In the genomic region with DNA sequence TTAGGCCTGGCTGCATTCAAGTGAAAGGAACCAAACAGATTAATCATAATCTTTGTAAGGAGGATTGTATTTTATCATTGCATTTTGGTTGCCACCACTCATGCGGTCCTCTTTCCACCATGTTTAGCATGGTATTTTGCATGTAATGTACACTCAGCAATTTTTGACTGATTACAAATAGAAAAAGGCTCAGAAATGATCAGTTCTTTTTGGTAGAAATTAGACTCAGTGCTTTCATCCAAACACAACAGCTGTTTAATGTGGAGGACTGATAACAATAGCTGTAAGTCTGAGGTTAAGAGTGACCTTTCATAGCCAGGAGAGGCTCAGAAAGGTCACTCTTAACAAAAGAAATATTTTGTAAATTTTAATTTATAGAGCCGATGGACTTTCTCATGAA, we compare ENCODE assay signal across 1 cellular context.
A peak's percentile ranks its signal among the peaks of the same experiment; 100 is the strongest.
TF ChIP-seq lines count a peak whose summit lies in the region.

No MANE protein-coding gene starts in this region.

TF ChIP-seq in HepG2, 621 proteins besides CTCF, POLR2A, EP300 and RAD21:
- peak; percentile 73 to 79 for TF ChIP-seq MAFK (conservative IDR thresholded peaks at IDR 0.05 in 1 of 2, IDR thresholded peaks at IDR 0.05 in 1 of 2; ENCODE audit: low read length in 2 of 2)
- no peak for TF ChIP-seq JUNB (CRISPR knock-in tag; IDR thresholded peaks at IDR 0.05; ENCODE audit: borderline replicate concordance)
- TF ChIP-seq ZC3H4 (CRISPR knock-in tag; IDR thresholded peaks at IDR 0.05; ENCODE audit: borderline replicate concordance) = no peak
- TF ChIP-seq, protein P1, sequence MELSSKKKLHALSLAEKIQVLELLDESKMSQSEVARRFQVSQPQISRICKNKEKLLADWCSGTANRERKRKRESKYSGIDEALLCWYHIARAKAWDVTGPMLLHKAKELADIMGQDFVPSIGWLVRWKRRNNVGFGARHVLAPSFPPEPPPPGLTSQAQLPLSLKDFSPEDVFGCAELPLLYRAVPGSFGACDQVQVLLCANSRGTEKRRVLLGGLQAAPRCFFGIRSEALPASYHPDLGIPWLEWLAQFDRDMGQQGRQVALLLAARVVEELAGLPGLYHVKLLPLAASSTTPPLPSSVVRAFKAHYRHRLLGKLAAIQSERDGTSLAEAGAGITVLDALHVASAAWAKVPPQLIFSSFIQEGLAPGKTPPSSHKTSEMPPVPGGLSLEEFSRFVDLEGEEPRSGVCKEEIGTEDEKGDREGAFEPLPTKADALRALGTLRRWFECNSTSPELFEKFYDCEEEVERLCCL (CRISPR knock-in tag; IDR thresholded peaks at IDR 0.05; ENCODE audit: borderline replicate concordance) = no peak
- TF ChIP-seq ZSCAN21 (CRISPR knock-in tag; IDR thresholded peaks at IDR 0.05; ENCODE audit: borderline replicate concordance) = no peak
- no peak for TF ChIP-seq ASH2L (IDR thresholded peaks at IDR 0.05; ENCODE audit: insufficient read length, low read depth, low read length)
- peak; percentile 67 for TF ChIP-seq MAFF (IDR thresholded peaks at IDR 0.05; ENCODE audit: low read depth, low read length)
- TF ChIP-seq, protein P2, sequence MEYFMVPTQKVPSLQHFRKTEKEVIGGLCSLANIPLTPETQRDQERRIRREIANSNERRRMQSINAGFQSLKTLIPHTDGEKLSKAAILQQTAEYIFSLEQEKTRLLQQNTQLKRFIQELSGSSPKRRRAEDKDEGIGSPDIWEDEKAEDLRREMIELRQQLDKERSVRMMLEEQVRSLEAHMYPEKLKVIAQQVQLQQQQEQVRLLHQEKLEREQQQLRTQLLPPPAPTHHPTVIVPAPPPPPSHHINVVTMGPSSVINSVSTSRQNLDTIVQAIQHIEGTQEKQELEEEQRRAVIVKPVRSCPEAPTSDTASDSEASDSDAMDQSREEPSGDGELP (IDR thresholded peaks at IDR 0.05; ENCODE audit: borderline replicate concordance, low read depth) = no peak
- TF ChIP-seq MED1 (CRISPR knock-in tag; IDR thresholded peaks at IDR 0.05) = no peak
- TF ChIP-seq, protein P3, sequence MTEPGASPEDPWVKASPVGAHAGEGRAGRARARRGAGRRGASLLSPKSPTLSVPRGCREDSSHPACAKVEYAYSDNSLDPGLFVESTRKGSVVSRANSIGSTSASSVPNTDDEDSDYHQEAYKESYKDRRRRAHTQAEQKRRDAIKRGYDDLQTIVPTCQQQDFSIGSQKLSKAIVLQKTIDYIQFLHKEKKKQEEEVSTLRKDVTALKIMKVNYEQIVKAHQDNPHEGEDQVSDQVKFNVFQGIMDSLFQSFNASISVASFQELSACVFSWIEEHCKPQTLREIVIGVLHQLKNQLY (CRISPR knock-in tag; IDR thresholded peaks at IDR 0.05) = no peak
- TF ChIP-seq, protein P4, sequence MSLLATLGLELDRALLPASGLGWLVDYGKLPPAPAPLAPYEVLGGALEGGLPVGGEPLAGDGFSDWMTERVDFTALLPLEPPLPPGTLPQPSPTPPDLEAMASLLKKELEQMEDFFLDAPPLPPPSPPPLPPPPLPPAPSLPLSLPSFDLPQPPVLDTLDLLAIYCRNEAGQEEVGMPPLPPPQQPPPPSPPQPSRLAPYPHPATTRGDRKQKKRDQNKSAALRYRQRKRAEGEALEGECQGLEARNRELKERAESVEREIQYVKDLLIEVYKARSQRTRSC (CRISPR knock-in tag; IDR thresholded peaks at IDR 0.05; ENCODE audit: low read depth) = no peak
- no peak for TF ChIP-seq POLR2AphosphoS5 (IDR thresholded peaks at IDR 0.05; ENCODE audit: low read depth, low read length)
- TF ChIP-seq, protein P5, sequence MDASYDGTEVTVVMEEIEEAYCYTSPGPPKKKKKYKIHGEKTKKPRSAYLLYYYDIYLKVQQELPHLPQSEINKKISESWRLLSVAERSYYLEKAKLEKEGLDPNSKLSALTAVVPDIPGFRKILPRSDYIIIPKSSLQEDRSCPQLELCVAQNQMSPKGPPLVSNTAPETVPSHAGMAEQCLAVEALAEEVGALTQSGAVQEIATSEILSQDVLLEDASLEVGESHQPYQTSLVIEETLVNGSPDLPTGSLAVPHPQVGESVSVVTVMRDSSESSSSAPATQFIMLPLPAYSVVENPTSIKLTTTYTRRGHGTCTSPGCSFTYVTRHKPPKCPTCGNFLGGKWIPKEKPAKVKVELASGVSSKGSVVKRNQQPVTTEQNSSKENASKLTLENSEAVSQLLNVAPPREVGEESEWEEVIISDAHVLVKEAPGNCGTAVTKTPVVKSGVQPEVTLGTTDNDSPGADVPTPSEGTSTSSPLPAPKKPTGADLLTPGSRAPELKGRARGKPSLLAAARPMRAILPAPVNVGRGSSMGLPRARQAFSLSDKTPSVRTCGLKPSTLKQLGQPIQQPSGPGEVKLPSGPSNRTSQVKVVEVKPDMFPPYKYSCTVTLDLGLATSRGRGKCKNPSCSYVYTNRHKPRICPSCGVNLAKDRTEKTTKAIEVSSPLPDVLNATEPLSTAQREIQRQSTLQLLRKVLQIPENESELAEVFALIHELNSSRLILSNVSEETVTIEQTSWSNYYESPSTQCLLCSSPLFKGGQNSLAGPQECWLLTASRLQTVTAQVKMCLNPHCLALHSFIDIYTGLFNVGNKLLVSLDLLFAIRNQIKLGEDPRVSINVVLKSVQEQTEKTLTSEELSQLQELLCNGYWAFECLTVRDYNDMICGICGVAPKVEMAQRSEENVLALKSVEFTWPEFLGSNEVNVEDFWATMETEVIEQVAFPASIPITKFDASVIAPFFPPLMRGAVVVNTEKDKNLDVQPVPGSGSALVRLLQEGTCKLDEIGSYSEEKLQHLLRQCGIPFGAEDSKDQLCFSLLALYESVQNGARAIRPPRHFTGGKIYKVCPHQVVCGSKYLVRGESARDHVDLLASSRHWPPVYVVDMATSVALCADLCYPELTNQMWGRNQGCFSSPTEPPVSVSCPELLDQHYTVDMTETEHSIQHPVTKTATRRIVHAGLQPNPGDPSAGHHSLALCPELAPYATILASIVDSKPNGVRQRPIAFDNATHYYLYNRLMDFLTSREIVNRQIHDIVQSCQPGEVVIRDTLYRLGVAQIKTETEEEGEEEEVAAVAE (CRISPR knock-in tag; IDR thresholded peaks at IDR 0.05; ENCODE audit: borderline replicate concordance) = no peak
- no peak for TF ChIP-seq JARID2 (CRISPR knock-in tag; IDR thresholded peaks at IDR 0.05; ENCODE audit: insufficient replicate concordance)
- TF ChIP-seq THAP11 (CRISPR knock-in tag; IDR thresholded peaks at IDR 0.05) = no peak
- no peak for TF ChIP-seq HMG20B (CRISPR knock-in tag; conservative IDR thresholded peaks at IDR 0.05)
- no peak for TF ChIP-seq ZNF570 (CRISPR knock-in tag; IDR thresholded peaks at IDR 0.05; ENCODE audit: borderline replicate concordance)
- no peak for TF ChIP-seq ELF3 (CRISPR knock-in tag; IDR thresholded peaks at IDR 0.05)
TF ChIP-seq in HepG2: peak in this region for 2.
